22 cellular contexts compared by ENCODE assay signal in genomic region chr2:75594599-75594998, GRCh38. TPM values are rescaled to one million over a fixed set of nuclear protein-coding genes. Genes with fewer than 3 reads are reported as not detected.
"Had no signal": no experiment of that assay in that cellular context is flagged by ENCODE, and none has a peak within 500 bp of the region (broad histone marks: within the 10 kb centered on the region; RNA-seq: fewer than 3 reads in every experiment).

No MANE protein-coding gene starts in this region.

- H3K9me3 ChIP-seq: ascending aorta, suprapubic skin, transverse colon, vagina had no signal

- H2AFZ ChIP-seq: hepatocyte had no signal

- H3K27ac ChIP-seq: ascending aorta, hepatocyte, suprapubic skin, transverse colon, vagina had no signal

- H3K79me2 ChIP-seq: hepatocyte had no signal

- H3K27me3 ChIP-seq: ascending aorta, hepatocyte, suprapubic skin, transverse colon, vagina had no signal

- H3K4me2 ChIP-seq: hepatocyte had no signal

- H3K4me1 ChIP-seq: ascending aorta, transverse colon, vagina had no signal

- H3K36me3 ChIP-seq: ascending aorta, suprapubic skin, transverse colon, vagina had no signal

- FAIRE-seq: bronchial epithelial cell had no signal

- DNase-seq: activated CD8-positive, alpha-beta memory T cell treated with anti-CD3 and anti-CD28 coated beads for 24 hours; activated CD8-positive, alpha-beta memory T cell treated with anti-CD3 and anti-CD28 coated beads, Interleukin-2, amount 50 U/mL, for 48 hours; activated effector memory CD4-positive, alpha-beta T cell treated with Interleukin-2 at 50 U/mL for 16 hours; activated naive CD4-positive, alpha-beta T cell treated with anti-CD3 and anti-CD28 coated beads, Interleukin-2, amount 50 U/mL, for 16 hours; activated T-cell treated with anti-CD3 and anti-CD28 coated beads, Interleukin-2, amount 50 U/mL, for 48 hours; cerebellar nuclear complex; effector memory CD4-positive, alpha-beta T cell; foreskin fibroblast; left cardiac atrium; posterior cingulate gyrus; stimulated activated CD4-positive, alpha-beta T cell treated with anti-CD3 and anti-CD28 coated beads, Interleukin-15, amount 100 ng/mL, for 24 hours; stimulated activated CD4-positive, alpha-beta T cell treated with anti-CD3 and anti-CD28 coated beads, Interleukin-2, amount 100 ng/mL, for 48 hours; stimulated activated naive CD8-positive, alpha-beta T cell treated with anti-CD3 and anti-CD28 coated beads, Interleukin-15, amount 100 ng/mL, for 72 hours; T-helper 1 cell; T-helper 9 cell; transverse colon had no signal

- H3K4me3 ChIP-seq: ascending aorta, hepatocyte, suprapubic skin, transverse colon, vagina had no signal

RNA-seq across cellular contexts. Expression of gene EVA1A, which starts 33.9 kb away (rescaled TPM):
- total RNA-seq: ascending aorta; natural killer cell treated with Interleukin-12 subunit alpha and Interleukin-12 subunit beta and Interleukin-15 and Interleukin-18, amount 100 ng/mL, for 72 hours; transverse colon; vagina had no signal
